ENCODE assay signal across 8 cellular contexts in the genomic region with DNA sequence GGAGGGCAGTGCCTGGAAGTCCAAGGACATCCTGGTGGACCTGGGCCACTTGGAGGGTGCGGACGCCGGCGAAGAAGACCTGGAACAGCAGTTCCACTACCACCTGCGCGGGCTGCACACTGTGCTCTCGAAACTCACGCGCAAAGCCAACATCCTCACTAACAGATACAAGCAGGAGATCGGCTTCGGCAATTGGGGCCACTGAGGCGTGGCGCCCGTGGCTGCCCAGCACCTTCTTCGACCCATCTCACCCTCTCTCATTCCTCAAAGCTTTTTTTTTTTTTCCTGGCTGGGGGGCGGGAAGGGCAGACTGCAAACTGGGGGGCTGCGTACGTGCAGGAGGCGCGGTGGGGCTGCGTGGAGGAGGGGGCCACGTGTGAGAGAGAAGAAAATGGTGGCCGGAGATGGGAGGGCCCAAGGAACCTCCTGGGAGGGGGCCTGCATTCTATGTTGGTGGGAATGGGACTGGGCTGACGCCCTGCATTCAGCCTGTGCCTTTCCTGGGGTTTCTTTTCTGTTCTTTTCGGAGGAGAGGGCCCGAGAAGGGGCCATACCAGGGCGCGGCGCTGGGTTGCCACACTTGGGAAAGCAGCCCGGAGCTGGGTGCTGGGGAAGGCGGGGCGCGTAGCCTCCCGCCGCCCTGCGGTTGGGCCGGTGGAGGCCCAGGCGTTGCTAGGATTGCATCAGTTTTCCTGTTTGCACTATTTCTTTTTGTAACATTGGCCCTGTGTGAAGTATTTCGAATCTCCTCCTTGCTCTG. TPM values are rescaled to one million over a fixed set of nuclear protein-coding genes. Genes with fewer than 3 reads are reported as not detected.
DNase-seq lines count a peak whose midpoint lies in the region; ATAC-seq and TF ChIP-seq lines count a peak whose summit lies in the region.

No MANE protein-coding gene starts in this region.

- no peaks in the 10 kb centered on the region for H3K79me1 ChIP-seq in H9 (ENCODE audit: insufficient read depth, low read depth, low read length, poor library complexity, severe bottlenecking)

- peak overlapping the region; percentile 88 for H3K14ac ChIP-seq in H9 (ENCODE audit: insufficient read depth, low read length)

- DNase-seq in H9 (peak; percentile 29), NCI-H2227 (lab: John Stamatoyannopoulos, UW; ENCODE audit: unreplicated experiment) (peak; percentile 69), memory B cell (ENCODE audit: low spot score in 2 of 2) (peak in 1 of 2 donors; percentile 12)
- DNase-seq in activated CD4-positive, alpha-beta memory T cell treated with anti-CD3 and anti-CD28 coated beads, Interleukin-2, amount 10 ng/mL, durations not matched to agents 7 days and 5 days, result peak; percentile 70
- DNase-seq in effector CD4-positive, alpha-beta T cell, result peak; percentile 44
- peak; percentile 34 for DNase-seq in stimulated activated CD8-positive, alpha-beta memory T cell treated with anti-CD3 and anti-CD28 coated beads, Interleukin-12 subunit alpha, Interleukin-12 subunit beta, amount 100 ng/mL, for 1 hour (ENCODE audit: low read depth)

- ATAC-seq in memory B cell (ENCODE audit: low read depth) (peak; percentile 54), HG03571 (IDR thresholded peaks at IDR 0.05; ENCODE audit: unreplicated experiment) (no peak)

- H4K91ac ChIP-seq in H9 (ENCODE audit: insufficient read length, low read depth, low read length), result peak overlapping the region; percentile 92

- H3K23ac ChIP-seq in H9 (ENCODE audit: insufficient read length, low read depth, low read length), result no peak overlapping the region

- peak overlapping the region; percentile 85 for H2BK5ac ChIP-seq in H9 (ENCODE audit: insufficient read length, low read length)

- peak overlapping the region; percentile 97 for H3K9ac ChIP-seq in H9 (ENCODE audit: extremely low read depth, insufficient read length, low read length)

- peaks cover 9% of the 10 kb centered on the region for H3K23me2 ChIP-seq in H9 (ENCODE audit: insufficient read length, low read depth, low read length, poor library complexity, severe bottlenecking)

- no peak overlapping the region for H2AFZ ChIP-seq in H9 (ENCODE audit: low read length)

- no peaks in the 10 kb centered on the region for H3K27me3 ChIP-seq in H9 (ENCODE audit: insufficient read depth, low read length)

- no peaks in the 10 kb centered on the region for H4K20me1 ChIP-seq in H9 (ENCODE audit: control insufficient read depth, insufficient read depth, insufficient read length)

- peaks cover 34 to 40% (median 38%) of the 10 kb centered on the region in 3 experiments for H3K36me3 Mint-ChIP-seq in H9 (ENCODE audit: insufficient read depth in 1 of 3, low read depth in 3 of 3)
- H3K36me3 Mint-ChIP-seq in activated CD4-positive, alpha-beta memory T cell treated with anti-CD3 and anti-CD28 coated beads, Interleukin-2, amount 10 ng/mL, durations not matched to agents 7 days and 5 days (ENCODE audit: low read depth), result peaks cover 46% of the 10 kb centered on the region
- H3K36me3 Mint-ChIP-seq in memory B cell, result no peaks in the 10 kb centered on the region

- H3K79me2 ChIP-seq in H9 (ENCODE audit: insufficient read depth, low read length), result peaks cover 11% of the 10 kb centered on the region; the same call in 1 of the 2 replicates

- no peak overlapping the region for H4K8ac ChIP-seq in H9 (replicated peaks; ENCODE audit: insufficient read length, low read depth, low read length)

- POLR2A ChIA-PET in activated CD4-positive, alpha-beta memory T cell treated with anti-CD3 and anti-CD28 coated beads, Interleukin-2, amount 10 ng/mL, durations not matched to agents 7 days and 5 days (lab: Charles Lee), result interaction anchor here (0.9 to 4.9 kb wide), 4 partner anchors 11 to 1371 kb away, joined by 3 to 26 read pairs (median 4); no protein-coding TSS in a partner anchor

- H3K4me1 Mint-ChIP-seq in H9, result peaks cover 19 to 21% of the 10 kb centered on the region in 2 experiments
- H3K4me1 Mint-ChIP-seq in activated CD4-positive, alpha-beta memory T cell treated with anti-CD3 and anti-CD28 coated beads, Interleukin-2, amount 10 ng/mL, durations not matched to agents 7 days and 5 days, result peaks cover 26% of the 10 kb centered on the region
- peaks cover 13% of the 10 kb centered on the region for H3K4me1 Mint-ChIP-seq in memory B cell

- peak overlapping the region; percentile 92 to 93 for H3K4me3 Mint-ChIP-seq in H9
- H3K4me3 Mint-ChIP-seq in activated CD4-positive, alpha-beta memory T cell treated with anti-CD3 and anti-CD28 coated beads, Interleukin-2, amount 10 ng/mL, durations not matched to agents 7 days and 5 days, result peak overlapping the region; percentile 87
- peak overlapping the region; percentile 91 for H3K4me3 Mint-ChIP-seq in memory B cell

- H3K9me3 Mint-ChIP-seq in H9, result peaks cover 52 to 60% of the 10 kb centered on the region in 2 experiments
- no peaks in the 10 kb centered on the region for H3K9me3 Mint-ChIP-seq in activated CD4-positive, alpha-beta memory T cell treated with anti-CD3 and anti-CD28 coated beads, Interleukin-2, amount 10 ng/mL, durations not matched to agents 7 days and 5 days
- H3K9me3 Mint-ChIP-seq in memory B cell, result no peaks in the 10 kb centered on the region

- H2BK120ac ChIP-seq in H9 (ENCODE audit: low read depth, low read length, poor library complexity, severe bottlenecking), result no peak overlapping the region

- peak overlapping the region; percentile 88 to 97 (median 89) for H3K27ac Mint-ChIP-seq in H9
- H3K27ac Mint-ChIP-seq in activated CD4-positive, alpha-beta memory T cell treated with anti-CD3 and anti-CD28 coated beads, Interleukin-2, amount 10 ng/mL, durations not matched to agents 7 days and 5 days, result peak overlapping the region; percentile 95
- peak overlapping the region; percentile 86 for H3K27ac Mint-ChIP-seq in memory B cell

- H2BK12ac ChIP-seq in H9 (ENCODE audit: insufficient read length, low read depth, low read length), result no peak overlapping the region

- TF ChIP-seq CTCF in C4-2B (conservative IDR thresholded peaks at IDR 0.05), result 0 out of 2 replicates have a peak, but pooled peaks have one; percentile 3
- no peak for TF ChIP-seq CTCF in H9 (conservative IDR thresholded peaks at IDR 0.05)

- H3K56ac ChIP-seq in H9 (ENCODE audit: insufficient read length, low read depth, low read length), result peak overlapping the region; percentile 5

- peak overlapping the region; percentile 73 for H3K18ac ChIP-seq in H9 (ENCODE audit: insufficient read length, low read depth, low read length)

- H3K4me1 ChIP-seq in H9 (ENCODE audit: insufficient read depth, low read length), result peaks cover 4% of the 10 kb centered on the region

- H2BK20ac ChIP-seq in H9 (ENCODE audit: low read depth, low read length, poor library complexity, severe bottlenecking), result no peak overlapping the region

- no peaks in the 10 kb centered on the region for H3K9me3 ChIP-seq in H9 (ENCODE audit: control insufficient read depth, low read depth, low read length)

- H3K27me3 Mint-ChIP-seq in H9 (ENCODE audit: low read depth), result no peaks in the 10 kb centered on the region
- no peaks in the 10 kb centered on the region for H3K27me3 Mint-ChIP-seq in activated CD4-positive, alpha-beta memory T cell treated with anti-CD3 and anti-CD28 coated beads, Interleukin-2, amount 10 ng/mL, durations not matched to agents 7 days and 5 days
- peaks cover 2% of the 10 kb centered on the region for H3K27me3 Mint-ChIP-seq in memory B cell

- H2BK15ac ChIP-seq in H9 (ENCODE audit: low read depth, low read length), result no peak overlapping the region

- CTCF ChIA-PET in activated CD4-positive, alpha-beta memory T cell treated with anti-CD3 and anti-CD28 coated beads, Interleukin-2, amount 10 ng/mL, durations not matched to agents 7 days and 5 days (lab: Charles Lee), result no interaction called here

- H3K27ac ChIP-seq in C4-2B (peak overlapping the region; percentile 99), H9 (ENCODE audit: insufficient read length, low read depth, low read length) (peak overlapping the region; percentile 93)

- WGBS in H9 (ENCODE audit: extremely low coverage, insufficient read length, low lambda C conversion rate), result no CpG with 5 or more reads among the region's 39 CpGs

- no peak overlapping the region for H3K4ac ChIP-seq in H9 (ENCODE audit: low read depth, low read length)

- no peak overlapping the region for H2AK5ac ChIP-seq in H9 (ENCODE audit: insufficient read length, low read length)

- H4K5ac ChIP-seq in H9 (ENCODE audit: insufficient read length, low read depth, low read length), result peak overlapping the region; percentile 57

- peak overlapping the region; percentile 50 for H3K4me2 ChIP-seq in H9 (ENCODE audit: insufficient read depth, insufficient read length, low read length)

- no peak overlapping the region for H3T11ph ChIP-seq in H9 (ENCODE audit: low read length)

RNA-seq across cellular contexts. Expression of gene MID1IP1, which starts 4.2 kb away (rescaled TPM):
- 100 and 102 TPM in 2 replicates for total RNA-seq in H9 (2021)
- total RNA-seq in activated CD4-positive, alpha-beta memory T cell treated with anti-CD3 and anti-CD28 coated beads, Interleukin-2, amount 10 ng/mL, durations not matched to agents 7 days and 5 days, result 10 to 100 TPM; 75.7 to 76.4 TPM
